ENCODE assay signal across 7 cellular contexts in genomic region chr7:25900245-25900644, GRCh38.
"Had no signal": no experiment of that assay in that cellular context is flagged by ENCODE, and none has a peak within 500 bp of the region (broad histone marks: within the 10 kb centered on the region; RNA-seq: fewer than 3 reads in every experiment).

No MANE protein-coding gene starts in this region.

- DNase-seq: GOT3, H9, HCEC 1CT, IMR-90, KBM-7 had no signal

- FAIRE-seq: H54, HTR-8/SVneo had no signal

- H3K27ac Mint-ChIP-seq: H9 had no signal

- H3K9me3 Mint-ChIP-seq: H9 had no signal

- H3K4me3 Mint-ChIP-seq: H9 had no signal
